Comparison of ENCODE assay signal across 19 cellular contexts in the genomic region with DNA sequence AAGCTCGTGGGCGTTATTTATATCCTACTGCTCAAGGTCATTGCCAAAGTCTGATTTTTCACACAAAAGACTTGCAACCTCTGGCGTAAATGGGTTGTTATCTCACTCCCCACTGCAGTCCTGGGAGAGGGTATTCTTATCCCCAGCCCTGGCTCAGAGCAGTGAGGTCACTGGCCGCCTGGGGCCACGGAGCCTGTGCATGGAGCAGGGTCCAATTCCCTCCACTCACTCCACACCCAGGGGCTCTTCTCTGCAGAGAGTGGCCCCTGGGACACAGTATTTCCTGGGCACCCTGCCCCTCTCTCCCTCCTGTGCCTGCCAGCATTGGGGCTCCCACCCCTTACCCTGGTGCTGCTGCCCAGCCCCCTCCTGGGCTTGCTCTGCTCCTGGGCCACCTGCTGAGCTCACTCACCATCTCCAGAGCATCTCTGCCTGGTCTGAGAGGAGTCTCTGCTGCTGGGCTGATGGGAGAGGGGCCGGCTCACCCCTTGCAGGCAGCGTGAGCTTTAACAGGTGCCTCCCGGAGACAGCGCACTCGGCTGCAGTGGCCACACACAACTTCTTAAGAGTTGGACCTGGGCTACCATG.
DNase-seq lines count a peak whose midpoint lies in the region; ATAC-seq and TF ChIP-seq lines count a peak whose summit lies in the region.
"Had no signal": no experiment of that assay in that cellular context is flagged by ENCODE, and none has a peak within 500 bp of the region (broad histone marks: within the 10 kb centered on the region; RNA-seq: fewer than 3 reads in every experiment).

No MANE protein-coding gene starts in this region.

- ATAC-seq in stimulated activated effector memory CD8-positive, alpha-beta T cell treated with anti-CD3 and anti-CD28 coated beads, Interleukin-12 subunit alpha, Interleukin-12 subunit beta, amount 100 ng/mL, for 72 hours: peak; percentile 5
- ATAC-seq in GM18511 (IDR thresholded peaks at IDR 0.05; ENCODE audit: unreplicated experiment) (no peak), HG03354 (IDR thresholded peaks at IDR 0.05; ENCODE audit: poor library complexity, severe bottlenecking, unreplicated experiment) (no peak)
- ATAC-seq: HepG2 had no signal

- no peak overlapping the region for H3K4me3 ChIP-seq in HEK293 (ENCODE audit: low read depth, low read length)
- H3K4me3 ChIP-seq in esophagus muscularis mucosa: no peak overlapping the region

- no peaks in the 10 kb centered on the region for H3K27me3 ChIP-seq in esophagus muscularis mucosa
- H3K27me3 ChIP-seq: BE2C had no signal

- TF ChIP-seq POLR2A in esophagus muscularis mucosa (IDR thresholded peaks at IDR 0.05; ENCODE audit: low read depth): no peak

- H3K27ac Mint-ChIP-seq in stimulated activated effector memory CD8-positive, alpha-beta T cell treated with anti-CD3 and anti-CD28 coated beads, Interleukin-12 subunit alpha, Interleukin-12 subunit beta, amount 100 ng/mL, for 72 hours: no peak overlapping the region
- H3K27ac Mint-ChIP-seq: CD4-positive, CD25-positive, alpha-beta regulatory T cell; CD8-positive, alpha-beta memory T cell; HFFc6 had no signal

- H3K27ac ChIP-seq in HEK293 (ENCODE audit: extremely low read depth, low read depth, low read length) (no peak overlapping the region), esophagus muscularis mucosa (replicated peaks in 1 of 4) (no peak overlapping the region)

- POLR2A ChIA-PET in HEK293 (lab: Yijun Ruan, JAX): no interaction called here

- no peaks in the 10 kb centered on the region for H3K36me3 Mint-ChIP-seq in stimulated activated effector memory CD8-positive, alpha-beta T cell treated with anti-CD3 and anti-CD28 coated beads, Interleukin-12 subunit alpha, Interleukin-12 subunit beta, amount 100 ng/mL, for 72 hours
- H3K36me3 Mint-ChIP-seq: CD4-positive, CD25-positive, alpha-beta regulatory T cell; CD8-positive, alpha-beta memory T cell had no signal

- DNase-seq in esophagus muscularis mucosa (ENCODE audit: extremely low spot score) (peak; percentile 86), COLO668 (lab: John Stamatoyannopoulos, UW; ENCODE audit: unreplicated experiment) (no peak), NCI-H774 (lab: John Stamatoyannopoulos, UW) (no peak)
- DNase-seq in stimulated activated effector memory CD8-positive, alpha-beta T cell treated with anti-CD3 and anti-CD28 coated beads, Interleukin-12 subunit alpha, Interleukin-12 subunit beta, amount 100 ng/mL, for 72 hours (ENCODE audit: low spot score in 2 of 2): peak in 1 of 2 donors; percentile 32
- DNase-seq: ACHN; BE2C; C1 segment of cervical spinal cord; Caco-2; CD4-positive, CD25-positive, alpha-beta regulatory T cell; CD8-positive, alpha-beta memory T cell; GDM1; HCEC 1CT; HFFc6; KBM-7 had no signal

- no peaks in the 10 kb centered on the region for H3K36me3 ChIP-seq in HEK293 (ENCODE audit: control insufficient read depth in 2 of 2, insufficient read depth in 1 of 2, low read length in 2 of 2)
- H3K36me3 ChIP-seq in esophagus muscularis mucosa: no peaks in the 10 kb centered on the region
- H3K36me3 ChIP-seq: BE2C had no signal

- CTCF ChIA-PET in HEK293 (lab: Yijun Ruan, JAX): interaction anchor here (0.6 kb wide), 1 partner anchor 9 kb away, joined by 4 read pairs; no protein-coding TSS in a partner anchor

- TF ChIP-seq EP300 in esophagus muscularis mucosa (IDR thresholded peaks at IDR 0.05): no peak

- TF ChIP-seq CTCF in HEK293 (tag by site-specific recombination; IDR thresholded peaks at IDR 0.05) (no peak), esophagus muscularis mucosa (IDR thresholded peaks at IDR 0.05) (no peak)

- 53% methylated on average over 8 of the region's 10 CpGs for WGBS in esophagus muscularis mucosa

- no peaks in the 10 kb centered on the region for H3K9me3 Mint-ChIP-seq in stimulated activated effector memory CD8-positive, alpha-beta T cell treated with anti-CD3 and anti-CD28 coated beads, Interleukin-12 subunit alpha, Interleukin-12 subunit beta, amount 100 ng/mL, for 72 hours
- H3K9me3 Mint-ChIP-seq: IgD-negative memory B cell had no signal

- H3K4me1 Mint-ChIP-seq in stimulated activated effector memory CD8-positive, alpha-beta T cell treated with anti-CD3 and anti-CD28 coated beads, Interleukin-12 subunit alpha, Interleukin-12 subunit beta, amount 100 ng/mL, for 72 hours: no peaks in the 10 kb centered on the region
- H3K4me1 Mint-ChIP-seq: CD4-positive, CD25-positive, alpha-beta regulatory T cell; CD8-positive, alpha-beta memory T cell had no signal

- H3K4me1 ChIP-seq in HEK293 (ENCODE audit: control insufficient read depth, insufficient read depth, low read length) (no peaks in the 10 kb centered on the region), esophagus muscularis mucosa (no peaks in the 10 kb centered on the region)
- H3K4me1 ChIP-seq: BE2C, Caco-2 had no signal

- no peak overlapping the region for H3K4me3 Mint-ChIP-seq in stimulated activated effector memory CD8-positive, alpha-beta T cell treated with anti-CD3 and anti-CD28 coated beads, Interleukin-12 subunit alpha, Interleukin-12 subunit beta, amount 100 ng/mL, for 72 hours
- H3K4me3 Mint-ChIP-seq: CD4-positive, CD25-positive, alpha-beta regulatory T cell; CD8-positive, alpha-beta memory T cell; HFFc6 had no signal

- no peaks in the 10 kb centered on the region for H3K9me3 ChIP-seq in HEK293 (ENCODE audit: control insufficient read depth, insufficient read depth, low read depth, low read length)
- H3K9me3 ChIP-seq in esophagus muscularis mucosa: no peaks in the 10 kb centered on the region
- H3K9me3 ChIP-seq: BE2C, Caco-2 had no signal

- intact Hi-C loops in esophagus muscularis mucosa (cut with DNase I): no loop called here

TF ChIP-seq in HEK293, 187 proteins besides CTCF, POLR2A, EP300 and RAD21:
- TF ChIP-seq ZXDB (tag by site-specific recombination; IDR thresholded peaks at IDR 0.05) (no peak), ZNF335 (tag by site-specific recombination; conservative IDR thresholded peaks at IDR 0.05) (no peak), ZNF394 (tag by site-specific recombination; IDR thresholded peaks at IDR 0.05; ENCODE audit: borderline replicate concordance) (no peak), ZIC2 (tag by site-specific recombination; IDR thresholded peaks at IDR 0.05) (peak; percentile 15; the same call in 1 of the 2 replicates)
- TF ChIP-seq, protein P1, sequence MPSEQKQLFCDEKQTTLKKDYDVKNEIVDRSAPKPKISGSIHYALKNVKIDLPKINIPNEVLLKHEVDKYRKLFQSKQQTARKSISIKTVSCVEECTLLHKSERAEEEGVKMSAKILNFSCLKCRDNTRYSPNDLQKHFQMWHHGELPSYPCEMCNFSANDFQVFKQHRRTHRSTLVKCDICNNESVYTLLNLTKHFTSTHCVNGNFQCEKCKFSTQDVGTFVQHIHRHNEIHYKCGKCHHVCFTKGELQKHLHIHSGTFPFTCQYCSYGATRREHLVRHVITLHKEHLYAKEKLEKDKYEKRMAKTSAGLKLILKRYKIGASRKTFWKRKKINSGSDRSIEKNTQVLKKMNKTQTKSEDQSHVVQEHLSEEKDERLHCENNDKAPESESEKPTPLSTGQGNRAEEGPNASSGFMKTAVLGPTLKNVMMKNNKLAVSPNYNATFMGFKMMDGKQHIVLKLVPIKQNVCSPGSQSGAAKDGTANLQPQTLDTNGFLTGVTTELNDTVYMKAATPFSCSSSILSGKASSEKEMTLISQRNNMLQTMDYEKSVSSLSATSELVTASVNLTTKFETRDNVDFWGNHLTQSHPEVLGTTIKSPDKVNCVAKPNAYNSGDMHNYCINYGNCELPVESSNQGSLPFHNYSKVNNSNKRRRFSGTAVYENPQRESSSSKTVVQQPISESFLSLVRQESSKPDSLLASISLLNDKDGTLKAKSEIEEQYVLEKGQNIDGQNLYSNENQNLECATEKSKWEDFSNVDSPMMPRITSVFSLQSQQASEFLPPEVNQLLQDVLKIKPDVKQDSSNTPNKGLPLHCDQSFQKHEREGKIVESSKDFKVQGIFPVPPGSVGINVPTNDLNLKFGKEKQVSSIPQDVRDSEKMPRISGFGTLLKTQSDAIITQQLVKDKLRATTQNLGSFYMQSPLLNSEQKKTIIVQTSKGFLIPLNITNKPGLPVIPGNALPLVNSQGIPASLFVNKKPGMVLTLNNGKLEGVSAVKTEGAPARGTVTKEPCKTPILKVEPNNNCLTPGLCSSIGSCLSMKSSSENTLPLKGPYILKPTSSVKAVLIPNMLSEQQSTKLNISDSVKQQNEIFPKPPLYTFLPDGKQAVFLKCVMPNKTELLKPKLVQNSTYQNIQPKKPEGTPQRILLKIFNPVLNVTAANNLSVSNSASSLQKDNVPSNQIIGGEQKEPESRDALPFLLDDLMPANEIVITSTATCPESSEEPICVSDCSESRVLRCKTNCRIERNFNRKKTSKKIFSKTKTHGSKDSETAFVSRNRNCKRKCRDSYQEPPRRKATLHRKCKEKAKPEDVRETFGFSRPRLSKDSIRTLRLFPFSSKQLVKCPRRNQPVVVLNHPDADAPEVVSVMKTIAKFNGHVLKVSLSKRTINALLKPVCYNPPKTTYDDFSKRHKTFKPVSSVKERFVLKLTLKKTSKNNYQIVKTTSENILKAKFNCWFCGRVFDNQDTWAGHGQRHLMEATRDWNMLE (tag by site-specific recombination; conservative IDR thresholded peaks at IDR 0.05; ENCODE audit: low read depth): no peak
